1 cellular context compared by ENCODE assay signal in the genomic region with DNA sequence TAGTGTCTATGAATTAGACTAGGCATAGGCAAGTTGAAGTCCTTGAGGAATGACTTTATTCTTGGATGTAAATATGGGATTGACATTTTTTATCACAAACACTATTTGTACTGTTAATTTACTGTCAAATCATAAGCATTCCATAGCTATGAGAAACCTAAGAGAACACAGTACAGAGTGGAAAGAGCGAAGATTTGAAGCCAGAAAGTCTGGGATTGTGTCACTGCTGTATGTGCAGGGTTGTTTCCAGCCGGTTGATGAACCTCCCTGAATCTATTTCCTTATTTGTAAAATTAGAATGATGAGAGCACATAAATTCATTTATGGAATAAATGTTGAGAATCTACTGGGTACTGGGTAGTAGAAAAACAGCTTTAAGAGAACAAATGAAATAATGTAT.
TF ChIP-seq lines count a peak whose summit lies in the region.

No MANE protein-coding gene starts in this region.

TF ChIP-seq in GM12878, 131 proteins besides CTCF, POLR2A, EP300 and RAD21:
- TF ChIP-seq PAX8 (IDR thresholded peaks at IDR 0.05): no peak
- TF ChIP-seq, protein P1, sequence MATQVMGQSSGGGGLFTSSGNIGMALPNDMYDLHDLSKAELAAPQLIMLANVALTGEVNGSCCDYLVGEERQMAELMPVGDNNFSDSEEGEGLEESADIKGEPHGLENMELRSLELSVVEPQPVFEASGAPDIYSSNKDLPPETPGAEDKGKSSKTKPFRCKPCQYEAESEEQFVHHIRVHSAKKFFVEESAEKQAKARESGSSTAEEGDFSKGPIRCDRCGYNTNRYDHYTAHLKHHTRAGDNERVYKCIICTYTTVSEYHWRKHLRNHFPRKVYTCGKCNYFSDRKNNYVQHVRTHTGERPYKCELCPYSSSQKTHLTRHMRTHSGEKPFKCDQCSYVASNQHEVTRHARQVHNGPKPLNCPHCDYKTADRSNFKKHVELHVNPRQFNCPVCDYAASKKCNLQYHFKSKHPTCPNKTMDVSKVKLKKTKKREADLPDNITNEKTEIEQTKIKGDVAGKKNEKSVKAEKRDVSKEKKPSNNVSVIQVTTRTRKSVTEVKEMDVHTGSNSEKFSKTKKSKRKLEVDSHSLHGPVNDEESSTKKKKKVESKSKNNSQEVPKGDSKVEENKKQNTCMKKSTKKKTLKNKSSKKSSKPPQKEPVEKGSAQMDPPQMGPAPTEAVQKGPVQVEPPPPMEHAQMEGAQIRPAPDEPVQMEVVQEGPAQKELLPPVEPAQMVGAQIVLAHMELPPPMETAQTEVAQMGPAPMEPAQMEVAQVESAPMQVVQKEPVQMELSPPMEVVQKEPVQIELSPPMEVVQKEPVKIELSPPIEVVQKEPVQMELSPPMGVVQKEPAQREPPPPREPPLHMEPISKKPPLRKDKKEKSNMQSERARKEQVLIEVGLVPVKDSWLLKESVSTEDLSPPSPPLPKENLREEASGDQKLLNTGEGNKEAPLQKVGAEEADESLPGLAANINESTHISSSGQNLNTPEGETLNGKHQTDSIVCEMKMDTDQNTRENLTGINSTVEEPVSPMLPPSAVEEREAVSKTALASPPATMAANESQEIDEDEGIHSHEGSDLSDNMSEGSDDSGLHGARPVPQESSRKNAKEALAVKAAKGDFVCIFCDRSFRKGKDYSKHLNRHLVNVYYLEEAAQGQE (IDR thresholded peaks at IDR 0.05; ENCODE audit: low read depth, low read length): no peak
- no peak for TF ChIP-seq ESRRA (IDR thresholded peaks at IDR 0.05; ENCODE audit: low read length)
- no peak for TF ChIP-seq GABPA (IDR thresholded peaks at IDR 0.05; ENCODE audit: low read depth)
- no peak for TF ChIP-seq BCL11A (IDR thresholded peaks at IDR 0.05; ENCODE audit: low read depth, low read length)
- TF ChIP-seq BHLHE40 (IDR thresholded peaks at IDR 0.05; ENCODE audit: borderline replicate concordance in 1 of 2, low read depth in 2 of 2, low read length in 1 of 2): no peak
- TF ChIP-seq CHD4 (IDR thresholded peaks at IDR 0.05): no peak
- no peak for TF ChIP-seq BACH1 (IDR thresholded peaks at IDR 0.05; ENCODE audit: borderline replicate concordance)
- TF ChIP-seq, protein P2, sequence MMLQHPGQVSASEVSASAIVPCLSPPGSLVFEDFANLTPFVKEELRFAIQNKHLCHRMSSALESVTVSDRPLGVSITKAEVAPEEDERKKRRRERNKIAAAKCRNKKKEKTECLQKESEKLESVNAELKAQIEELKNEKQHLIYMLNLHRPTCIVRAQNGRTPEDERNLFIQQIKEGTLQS (IDR thresholded peaks at IDR 0.05; ENCODE audit: borderline replicate concordance, extremely low read depth, low read depth, low read length): no peak
- TF ChIP-seq ZBED1 (IDR thresholded peaks at IDR 0.05; ENCODE audit: borderline replicate concordance): no peak
- TF ChIP-seq SKIL (IDR thresholded peaks at IDR 0.05; ENCODE audit: low read depth, poor library complexity, severe bottlenecking): no peak
- no peak for TF ChIP-seq RBBP5 (conservative IDR thresholded peaks at IDR 0.05)
- TF ChIP-seq SMAD5 (IDR thresholded peaks at IDR 0.05; ENCODE audit: low read depth): no peak
- no peak for TF ChIP-seq CHD2 (IDR thresholded peaks at IDR 0.05; ENCODE audit: borderline replicate concordance, low read depth, low read length)
- no peak for TF ChIP-seq RB1 (IDR thresholded peaks at IDR 0.05; ENCODE audit: borderline replicate concordance)
- no peak for TF ChIP-seq LARP7 (IDR thresholded peaks at IDR 0.05)
TF ChIP-seq in GM12878: peak in this region for 0.
